Comparison of ENCODE assay signal across 8 cellular contexts in genomic region chr21:37366488-37367300, GRCh38. TPM values are rescaled to one million over a fixed set of nuclear protein-coding genes. Genes with fewer than 3 reads are reported as not detected.
DNase-seq lines count a peak whose midpoint lies in the region; ATAC-seq and TF ChIP-seq lines count a peak whose summit lies in the region.

Gene DYRK1A, plus strand, starts transcription at chr21:37366773. Its CDS starts 53,602 bp downstream, at chr21:37420375.

- H3K27ac Mint-ChIP-seq in GM23338 (peak within 1 kb of the TSS; percentile 100), naive B cell (peak within 1 kb of the TSS; percentile 99 to 100 (median 100))
- H3K27ac Mint-ChIP-seq in stimulated activated memory B cell treated with anti-CD40 and anti-IgM and Interleukin-4, amounts not matched to agents 10 μg/mL and 1 μg/mL and 100 μg/mL, for 72 hours = peak within 1 kb of the TSS; percentile 99

- H3K4me1 ChIP-seq in DOHH2 (ENCODE audit: control insufficient read depth, low read length) = peaks cover 46% of the 10 kb centered on the region
- peaks cover 40% of the 10 kb centered on the region for H3K4me1 ChIP-seq in GM23338 (ENCODE audit: insufficient read depth)

- ATAC-seq in GM23338 (peak; percentile 79), naive B cell (ENCODE audit: low read depth in 2 of 2) (peak; percentile 77 to 79)
- ATAC-seq in stimulated activated memory B cell treated with anti-CD40 and anti-IgM and Interleukin-4, amounts not matched to agents 10 μg/mL and 1 μg/mL and 100 μg/mL, for 72 hours = peak; percentile 93

- H3K36me3 Mint-ChIP-seq in GM23338 (ENCODE audit: low read depth) (peaks cover 7% of the 10 kb centered on the region), naive B cell (peaks cover 0 to 8% of the 10 kb centered on the region in 2 donors)
- H3K36me3 Mint-ChIP-seq in stimulated activated memory B cell treated with anti-CD40 and anti-IgM and Interleukin-4, amounts not matched to agents 10 μg/mL and 1 μg/mL and 100 μg/mL, for 72 hours = no peaks in the 10 kb centered on the region

- TF ChIP-seq CTCF in DOHH2 (IDR thresholded peaks at IDR 0.05; ENCODE audit: low read depth, low read length, poor library complexity, severe bottlenecking) = no peak
- TF ChIP-seq CTCF in GM23338 (conservative IDR thresholded peaks at IDR 0.05; ENCODE audit: low read depth in 2 of 2) = no peak

- H3K9me3 Mint-ChIP-seq in GM23338 (peaks cover 5% of the 10 kb centered on the region), naive B cell (no peaks in the 10 kb centered on the region)
- H3K9me3 Mint-ChIP-seq in stimulated activated memory B cell treated with anti-CD40 and anti-IgM and Interleukin-4, amounts not matched to agents 10 μg/mL and 1 μg/mL and 100 μg/mL, for 72 hours = no peaks in the 10 kb centered on the region

- peak within 1 kb of the TSS; percentile 60; the same call in 1 of the 2 replicates for H2AFZ ChIP-seq in GM23338

- H3K4me1 Mint-ChIP-seq in GM23338 (peaks cover 41% of the 10 kb centered on the region), naive B cell (peaks cover 34 to 56% (median 53%) of the 10 kb centered on the region in 3 donors)
- H3K4me1 Mint-ChIP-seq in stimulated activated memory B cell treated with anti-CD40 and anti-IgM and Interleukin-4, amounts not matched to agents 10 μg/mL and 1 μg/mL and 100 μg/mL, for 72 hours = peaks cover 45% of the 10 kb centered on the region

- no peaks in the 10 kb centered on the region for H3K9me3 ChIP-seq in DOHH2 (ENCODE audit: control insufficient read depth, insufficient read depth, low read length)

- peaks cover 9% of the 10 kb centered on the region; the same call in 1 of the 2 replicates for H3F3A ChIP-seq in DOHH2 (ENCODE audit: control insufficient read depth, insufficient read depth)
- peaks cover 3% of the 10 kb centered on the region; the same call in 1 of the 2 replicates for H3F3A ChIP-seq in GM23338 (replicated peaks; ENCODE audit: low read depth)

- H3K9me2 ChIP-seq in DOHH2 (replicated peaks; ENCODE audit: control insufficient read depth, low read length) = no peaks in the 10 kb centered on the region
- H3K9me2 ChIP-seq in GM23338 (ENCODE audit: insufficient read depth) = peaks cover 13% of the 10 kb centered on the region; the same call in 1 of the 2 replicates

- DNase-seq in GM23338 (ENCODE audit: low spot score) = peak; percentile 99
- DNase-seq in LHCN-M2 (ENCODE audit: low read depth) = peak; percentile 99
- peak; percentile 100 for DNase-seq in RPMI8226
- DNase-seq in activated T-helper 1 cell treated with anti-CD3 and anti-CD28 coated beads, Interleukin-2, amount 50 U/mL, for 16 hours (ENCODE audit: low read depth in 1 of 2, low spot score in 1 of 2) = peak; percentile 97 to 99
- DNase-seq in fibroblast of gingiva (ENCODE audit: low read depth) = peak; percentile 100
- peak; percentile 99 for DNase-seq in naive B cell

- H3K36me3 ChIP-seq in DOHH2 (ENCODE audit: control insufficient read depth, low read length) = peaks cover 10% of the 10 kb centered on the region
- no peaks in the 10 kb centered on the region for H3K36me3 ChIP-seq in GM23338 (ENCODE audit: insufficient read depth)

- H3K4me3 ChIP-seq in DOHH2 (ENCODE audit: low read length) (peak within 1 kb of the TSS; percentile 87), GM23338 (peak within 1 kb of the TSS; percentile 89)

- peaks cover 37% of the 10 kb centered on the region for H4K20me1 ChIP-seq in DOHH2 (ENCODE audit: control insufficient read depth, insufficient read depth, low read depth, low read length)
- peaks cover 31% of the 10 kb centered on the region for H4K20me1 ChIP-seq in GM23338 (replicated peaks; ENCODE audit: insufficient read depth)

- H3K79me2 ChIP-seq in DOHH2 (ENCODE audit: control insufficient read depth, low read length) (peaks cover 53% of the 10 kb centered on the region), GM23338 (replicated peaks; ENCODE audit: insufficient read depth) (peaks cover 41% of the 10 kb centered on the region)

- H3K4me2 ChIP-seq in DOHH2 (ENCODE audit: low read length) (peak within 1 kb of the TSS; percentile 98), GM23338 (peak within 1 kb of the TSS; percentile 99)

- peak within 1 kb of the TSS; percentile 84 for H3K27ac ChIP-seq in DOHH2 (ENCODE audit: low read depth, low read length)
- peak within 1 kb of the TSS; percentile 100 for H3K27ac ChIP-seq in GM23338 (ENCODE audit: low read depth)

- H3K4me3 Mint-ChIP-seq in GM23338 (peak within 1 kb of the TSS; percentile 98), naive B cell (peak within 1 kb of the TSS; percentile 98 to 100 (median 99))
- peak within 1 kb of the TSS; percentile 96 for H3K4me3 Mint-ChIP-seq in stimulated activated memory B cell treated with anti-CD40 and anti-IgM and Interleukin-4, amounts not matched to agents 10 μg/mL and 1 μg/mL and 100 μg/mL, for 72 hours

- H3K27me3 Mint-ChIP-seq in GM23338 (ENCODE audit: insufficient read depth, low read depth, poor library complexity) = peaks cover 16% of the 10 kb centered on the region
- H3K27me3 Mint-ChIP-seq in naive B cell = no peaks in the 10 kb centered on the region
- H3K27me3 Mint-ChIP-seq in stimulated activated memory B cell treated with anti-CD40 and anti-IgM and Interleukin-4, amounts not matched to agents 10 μg/mL and 1 μg/mL and 100 μg/mL, for 72 hours = no peaks in the 10 kb centered on the region

- H3K27me3 ChIP-seq in DOHH2 (ENCODE audit: control insufficient read depth, low read length) = no peaks in the 10 kb centered on the region
- no peaks in the 10 kb centered on the region for H3K27me3 ChIP-seq in GM23338 (ENCODE audit: insufficient read depth)

TF ChIP-seq in GM23338, 12 proteins besides CTCF, POLR2A, EP300 and RAD21 (continues in another document):
- no peak for TF ChIP-seq JUNB (IDR thresholded peaks at IDR 0.05; ENCODE audit: unreplicated experiment)
- TF ChIP-seq EZH2 (IDR thresholded peaks at IDR 0.05; ENCODE audit: low read depth, unreplicated experiment) = no peak
- TF ChIP-seq POLR2AphosphoS5 (IDR thresholded peaks at IDR 0.05; ENCODE audit: low read depth) = peak; percentile 47
- peak; percentile 88 for TF ChIP-seq CREB1 (CRISPR knock-in tag; IDR thresholded peaks at IDR 0.05; ENCODE audit: low read depth)
- no peak for TF ChIP-seq ZNF114 (CRISPR knock-in tag; IDR thresholded peaks at IDR 0.05)
- no peak for TF ChIP-seq STAT1 (IDR thresholded peaks at IDR 0.05; ENCODE audit: unreplicated experiment)

RNA-seq across cellular contexts. Expression of gene DYRK1A, which starts in this region (rescaled TPM):
- total RNA-seq in GM23338 (2014; rRNA removed; shearing (Covaris generic)) = 82.9 and 84.7 TPM in 2 replicates
- polyA plus RNA-seq in GM23338 (2016; fragmentation: Nextera tagmentation; extraction: Ambion mirVana) (10.3 and 11.0 TPM in 2 replicates), naive B cell (ENCODE audit: low read depth in 6 of 6) (10 to 100 TPM in 3 of 6 donors, 1 to 10 TPM in 3; 5.9 to 14.3 (median 10.2) TPM)
- total RNA-seq in LHCN-M2 (2014; rRNA removed) = 35.8 and 40.9 TPM in 2 replicates
- 11.7 TPM for polyA plus RNA-seq in LHCN-M2 (2012)

Comparison
In these comparisons a context has a peak if more than half of its experiments do, and no peak if none do; other contexts are left out.
1. Peak in every context shown above with its lines: DNase-seq, ATAC-seq, H3K4me3 ChIP-seq and H3K27ac ChIP-seq.